ENCODE assay signal across 9 cellular contexts in genomic region chr1:25476186-25477097, GRCh38. TPM values are rescaled to one million over a fixed set of nuclear protein-coding genes. Genes with fewer than 3 reads are reported as not detected.
A peak's percentile ranks its signal among the peaks of the same experiment; 100 is the strongest.
DNase-seq lines count a peak whose midpoint lies in the region; ATAC-seq and TF ChIP-seq lines count a peak whose summit lies in the region.
"Had no signal": no experiment of that assay in that cellular context is flagged by ENCODE, and none has a peak within 500 bp of the region (broad histone marks: within the 10 kb centered on the region; RNA-seq: fewer than 3 reads in every experiment).

No MANE protein-coding gene starts in this region.

- H3K36me3 Mint-ChIP-seq in T-cell = peaks cover 7% of the 10 kb centered on the region
- H3K36me3 Mint-ChIP-seq in HFFc6 (ENCODE audit: low read depth) = no peaks in the 10 kb centered on the region; the same call in 1 of the 2 replicates

- H3K4me1 Mint-ChIP-seq in T-cell (peaks cover 60 to 64% (median 64%) of the 10 kb centered on the region in 3 donors), HFFc6 (ENCODE audit: low read depth) (0 out of 2 replicates have a peak, but pooled peaks cover 7% of the 10 kb centered on the region)

- H3K4me3 Mint-ChIP-seq in T-cell (peak overlapping the region in 1 of 3 donors; percentile 31), HFFc6 (no peak overlapping the region)

- POLR2A ChIA-PET in T-cell (lab: Charles Lee) = interaction anchor here in 1 of 2 donors (1.1 kb wide), 1 partner anchor 44 kb away, joined by 3 read pairs; no protein-coding TSS in a partner anchor

- H3K27ac Mint-ChIP-seq in T-cell = peak overlapping the region; percentile 82 to 89
- no peak overlapping the region for H3K27ac Mint-ChIP-seq in HFFc6

- no peaks in the 10 kb centered on the region for H3K27me3 Mint-ChIP-seq in T-cell
- H3K27me3 Mint-ChIP-seq in HFFc6 (ENCODE audit: insufficient read depth) = no peaks in the 10 kb centered on the region

- H3K9me3 Mint-ChIP-seq in T-cell = no peaks in the 10 kb centered on the region
- H3K9me3 Mint-ChIP-seq in HFFc6 = no peaks in the 10 kb centered on the region

- CTCF ChIA-PET in T-cell (lab: Charles Lee) = interaction anchor here (1.0 to 2.5 kb wide), 2 partner anchors 9 to 11 kb away, joined by 3 to 9 read pairs; no protein-coding TSS in a partner anchor

- no peak for ATAC-seq in T-cell (replicated peaks in 1 of 4)
- ATAC-seq in left lobe of liver = peak; percentile 53
- no peak for ATAC-seq in HG02642 (IDR thresholded peaks at IDR 0.05; ENCODE audit: poor library complexity, unreplicated experiment)

- DNase-seq in DMS 273 treated with DMSO at 0.1 percent for 48 hours (lab: John Stamatoyannopoulos, UW) (peak; percentile 78), NCI-H1417 (lab: John Stamatoyannopoulos, UW) (peak; percentile 67 to 96 (median 91)), T-cell (no peak), left lobe of liver (ENCODE audit: low spot score) (no peak), GM10266 (ENCODE audit: extremely low spot score) (no peak), 8988T (no peak), HFFc6 (no peak)
- DNase-seq: Caco-2 had no signal

- TF ChIP-seq CTCF in GM10266 (IDR thresholded peaks at IDR 0.05; ENCODE audit: control insufficient read depth, insufficient read depth, low read depth, missing control alignments) (no peak), HFFc6 (IDR thresholded peaks at IDR 0.05) (no peak)

RNA-seq across cellular contexts. Expression of gene MACO1, which starts 45.7 kb away (rescaled TPM):
- 10 to 100 TPM; 19.7 to 23.2 (median 21.5) TPM for total RNA-seq in T-cell
- 34.0 TPM for total RNA-seq in left lobe of liver
- 10 to 100 TPM; 13.7 to 15.1 (median 14.4) TPM for total RNA-seq in HFFc6 (2021; fragmentation: NEBNext Ultra II Directional; extraction: Animal tissue kit (Norgen Biotek cat#: 25700))

RNA-seq across cellular contexts. Expression of gene RHCE, which starts 55.8 kb away (rescaled TPM):
- 1 to 10 TPM in 1 of 5 donors, under 1 TPM in 3, not detected in 1; 0.35 to 1.0 (median 0.63) TPM for total RNA-seq in T-cell
- total RNA-seq in left lobe of liver = 0.65 TPM
- total RNA-seq in HFFc6 (2021; fragmentation: NEBNext Ultra II Directional; extraction: Animal tissue kit (Norgen Biotek cat#: 25700)) = 1 to 10 TPM in 1 of 6 experiments, under 1 TPM in 5; 0.45 to 1.2 (median 0.54) TPM
- total RNA-seq: Caco-2 had no signal

Comparison
In these comparisons a context has a peak if more than half of its experiments do, and no peak if none do; other contexts are left out.
1. DNase-seq: peak in DMS 273 treated with DMSO at 0.1 percent for 48 hours (single experiment) and NCI-H1417 (3 of 3); none in T-cell (0 of 34), left lobe of liver (single experiment), GM10266 (single experiment), 8988T (single experiment) and HFFc6 (single experiment).